ENCODE assay signal across 9 cellular contexts in the genomic region with DNA sequence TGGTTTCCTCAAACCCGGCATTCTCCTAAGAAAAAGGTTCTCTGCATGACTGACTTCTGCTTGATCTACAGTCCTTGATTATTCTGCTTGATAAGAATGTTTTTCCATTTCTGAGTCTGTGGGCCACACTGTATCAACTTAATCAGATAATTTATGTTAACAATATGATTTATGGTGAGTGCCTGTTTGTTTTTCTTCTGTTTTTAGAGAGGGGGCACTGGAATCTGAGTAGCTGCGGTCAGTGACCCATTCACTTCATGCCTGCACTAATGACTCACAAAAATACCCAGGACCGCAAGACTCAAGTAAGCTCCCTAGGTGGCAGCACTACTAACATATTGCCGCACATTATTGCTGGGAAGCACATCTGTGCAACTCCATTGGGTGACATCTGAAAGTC.
A peak's percentile ranks its signal among the peaks of the same experiment; 100 is the strongest.
DNase-seq lines count a peak whose midpoint lies in the region; ATAC-seq, FAIRE-seq and TF ChIP-seq lines count a peak whose summit lies in the region.
"Had no signal": no experiment of that assay in that cellular context is flagged by ENCODE, and none has a peak within 500 bp of the region (broad histone marks: within the 10 kb centered on the region; RNA-seq: fewer than 3 reads in every experiment).

No MANE protein-coding gene starts in this region.

- peaks cover 8% of the 10 kb centered on the region for H3K9me3 Mint-ChIP-seq in nephron progenitor cell

- no peak for FAIRE-seq in frontal cortex (lab: Jason Lieb, UNC)

- no peak overlapping the region for H3K4me3 Mint-ChIP-seq in nephron progenitor cell

- H3K27ac ChIP-seq in esophagus squamous epithelium = no peak overlapping the region
- H3K27ac ChIP-seq: BLaER1 treated with 17β-estradiol and CSF1 and Interleukin-3, amounts not matched to agents 10 nM and 100 nM had no signal

- no peaks in the 10 kb centered on the region for H3K4me1 Mint-ChIP-seq in nephron progenitor cell

- no peak overlapping the region for H3K27ac Mint-ChIP-seq in nephron progenitor cell

- intact Hi-C loops in esophagus squamous epithelium (cut with DNase I) = no loop called here

- no peak for TF ChIP-seq POLR2A in esophagus squamous epithelium (IDR thresholded peaks at IDR 0.05)

- H3K4me3 ChIP-seq in esophagus squamous epithelium = no peak overlapping the region
- H3K4me3 ChIP-seq: BLaER1 treated with 17β-estradiol and CSF1 and Interleukin-3, amounts not matched to agents 10 nM and 100 nM had no signal

- peaks cover 4% of the 10 kb centered on the region for H3K36me3 Mint-ChIP-seq in nephron progenitor cell (ENCODE audit: low read depth)

- no peaks in the 10 kb centered on the region for H3K27me3 ChIP-seq in esophagus squamous epithelium
- H3K27me3 ChIP-seq: BLaER1 treated with 17β-estradiol and CSF1 and Interleukin-3, amounts not matched to agents 10 nM and 100 nM had no signal

- H3K9me3 ChIP-seq in esophagus squamous epithelium = no peaks in the 10 kb centered on the region
- H3K9me3 ChIP-seq: BLaER1 treated with 17β-estradiol and CSF1 and Interleukin-3, amounts not matched to agents 10 nM and 100 nM had no signal

- no peaks in the 10 kb centered on the region for H3K27me3 Mint-ChIP-seq in nephron progenitor cell (ENCODE audit: low read depth, poor library complexity)

- DNase-seq in NOMO-1 (lab: John Stamatoyannopoulos, UW; ENCODE audit: unreplicated experiment in 2 of 2) (peak; percentile 7 to 19), NOMO-1 treated with dmso at 0.1 percent for 144 hours (lab: John Stamatoyannopoulos, UW; ENCODE audit: unreplicated experiment) (no peak), SK-N-DZ (ENCODE audit: low spot score) (peak; percentile 93), nephron progenitor cell (peak; percentile 5), esophagus squamous epithelium (lab: John Stamatoyannopoulos, UW) (no peak), frontal cortex (ENCODE audit: low spot score in 2 of 2) (no peak)
- no peak for DNase-seq in activated effector memory CD4-positive, alpha-beta T cell treated with Interleukin-2 at 50 U/mL for 16 hours

- H3K4me1 ChIP-seq in esophagus squamous epithelium = no peaks in the 10 kb centered on the region
- H3K4me1 ChIP-seq: BLaER1 treated with 17β-estradiol and CSF1 and Interleukin-3, amounts not matched to agents 10 nM and 100 nM had no signal

- ATAC-seq in HG03196 (IDR thresholded peaks at IDR 0.05; ENCODE audit: unreplicated experiment) = peak; percentile 67

- whole genome bisulfite sequencing in esophagus squamous epithelium, 2 donors = 67 to 70% methylated on average over 4 of the region's 4 CpGs

- TF ChIP-seq CTCF in nephron progenitor cell (IDR thresholded peaks at IDR 0.05) (peak; percentile 16), esophagus squamous epithelium (IDR thresholded peaks at IDR 0.05) (no peak)

- no peaks in the 10 kb centered on the region for H3K36me3 ChIP-seq in esophagus squamous epithelium
- H3K36me3 ChIP-seq: BLaER1 treated with 17β-estradiol and CSF1 and Interleukin-3, amounts not matched to agents 10 nM and 100 nM had no signal

Comparison
In these comparisons a context has a peak if more than half of its experiments do, and no peak if none do; other contexts are left out.
1. DNase-seq: peak in NOMO-1 (2 of 2), SK-N-DZ (single experiment) and nephron progenitor cell (single experiment); none in NOMO-1 treated with dmso at 0.1 percent for 144 hours (single experiment), esophagus squamous epithelium (single experiment), activated effector memory CD4-positive, alpha-beta T cell treated with Interleukin-2 at 50 U/mL for 16 hours (single experiment) and frontal cortex (0 of 2).